Comparison of ENCODE assay signal across 1 cellular context in the genomic region with DNA sequence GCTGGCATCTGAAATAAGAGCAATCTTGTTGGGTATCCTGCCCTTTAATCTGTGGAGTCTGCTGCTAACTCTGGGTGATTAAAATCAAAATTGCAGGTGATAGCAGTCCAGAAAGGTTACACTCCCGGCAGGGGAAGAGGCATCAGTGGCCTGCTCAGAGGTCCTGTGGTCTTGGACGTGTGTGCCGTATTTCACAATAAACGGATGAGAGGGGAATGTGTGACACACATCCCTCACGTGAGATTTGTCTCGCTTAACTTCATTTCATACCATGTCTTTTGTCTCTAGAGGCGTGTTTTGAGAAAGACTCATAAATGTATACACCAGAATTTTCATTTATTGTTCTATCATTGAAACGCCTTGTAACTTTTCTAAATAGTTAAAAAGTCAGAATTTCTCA.
TF ChIP-seq lines count a peak whose summit lies in the region.

No MANE protein-coding gene starts in this region.

TF ChIP-seq in endothelial cell of umbilical vein, 7 proteins besides CTCF, POLR2A, EP300 and RAD21:
- TF ChIP-seq EZH2 (IDR thresholded peaks at IDR 0.05; ENCODE audit: borderline replicate concordance, low read depth, low read length, severe bottlenecking) = no peak
- no peak for TF ChIP-seq GATA2 (IDR thresholded peaks at IDR 0.05; ENCODE audit: insufficient read depth, insufficient read length, low read depth, low read length)
- no peak for TF ChIP-seq MAX (IDR thresholded peaks at IDR 0.05; ENCODE audit: insufficient read depth, insufficient read length)
